Comparison of ENCODE assay signal across 28 cellular contexts in genomic region chr5:13653709-13654108, GRCh38.
"Had no signal": no experiment of that assay in that cellular context is flagged by ENCODE, and none has a peak within 500 bp of the region (broad histone marks: within the 10 kb centered on the region; RNA-seq: fewer than 3 reads in every experiment).

No MANE protein-coding gene starts in this region.

- H3K27ac ChIP-seq: coronary artery, esophagus squamous epithelium, gastrocnemius medialis, neutrophil, pancreas, right lobe of liver, suprapubic skin, thyroid gland, vagina had no signal

- H3K4me1 Mint-ChIP-seq: mesothelial cell of epicardium; naive B cell; neural crest cell; stimulated activated naive CD8-positive, alpha-beta T cell treated with anti-CD3 and anti-CD28 coated beads, Interleukin-15, amount 100 ng/mL, for 72 hours had no signal

- H3K9me3 ChIP-seq: gastrocnemius medialis, mucosa of descending colon, neutrophil, pancreas, right lobe of liver, suprapubic skin, thyroid gland, vagina had no signal

- H3K4me3 Mint-ChIP-seq: mesothelial cell of epicardium; naive B cell; natural killer cell treated with Interleukin-12 subunit alpha and Interleukin-12 subunit beta and Interleukin-15 and Interleukin-18, amount 100 ng/mL, for 72 hours; neural crest cell; stimulated activated naive CD8-positive, alpha-beta T cell treated with anti-CD3 and anti-CD28 coated beads, Interleukin-15, amount 100 ng/mL, for 72 hours had no signal

- H3K27me3 Mint-ChIP-seq: naive B cell; natural killer cell treated with Interleukin-12 subunit alpha and Interleukin-12 subunit beta and Interleukin-15 and Interleukin-18, amount 100 ng/mL, for 72 hours; stimulated activated naive CD8-positive, alpha-beta T cell treated with anti-CD3 and anti-CD28 coated beads, Interleukin-15, amount 100 ng/mL, for 72 hours had no signal

- H3K4me1 ChIP-seq: esophagus squamous epithelium, gastrocnemius medialis, pancreas, right lobe of liver, suprapubic skin, thyroid gland, vagina had no signal

- H3K27me3 ChIP-seq: esophagus squamous epithelium, gastrocnemius medialis, neutrophil, pancreas, right lobe of liver, suprapubic skin, thyroid gland, vagina had no signal

- DNase-seq: dermis blood vessel endothelial cell; effector memory CD4-positive, alpha-beta T cell; erythroblast; esophagus squamous epithelium; gastrocnemius medialis; head of caudate nucleus; kidney; mesenchymal stem cell; mucosa of descending colon; naive B cell; pancreas; right lobe of liver; small intestine; stimulated activated CD4-positive, alpha-beta T cell treated with anti-CD3 and anti-CD28 coated beads, Interleukin-15, amount 100 ng/mL, for 24 hours; stimulated activated CD4-positive, alpha-beta T cell treated with anti-CD3 and anti-CD28 coated beads, Interleukin-2, amount 100 ng/mL, for 48 hours; stimulated activated CD8-positive, alpha-beta memory T cell treated with anti-CD3 and anti-CD28 coated beads, Interleukin-4, amount 100 ng/mL, for 48 hours; stimulated activated naive CD4-positive, alpha-beta T cell; stimulated activated naive CD8-positive, alpha-beta T cell treated with anti-CD3 and anti-CD28 coated beads, Interleukin-15, amount 100 ng/mL, for 72 hours; thyroid gland; trophoblast cell had no signal

- H3K9me3 Mint-ChIP-seq: mesothelial cell of epicardium had no signal

- H3K27ac Mint-ChIP-seq: mesothelial cell of epicardium; naive B cell; natural killer cell treated with Interleukin-12 subunit alpha and Interleukin-12 subunit beta and Interleukin-15 and Interleukin-18, amount 100 ng/mL, for 72 hours; stimulated activated naive CD8-positive, alpha-beta T cell treated with anti-CD3 and anti-CD28 coated beads, Interleukin-15, amount 100 ng/mL, for 72 hours had no signal

- H3K36me3 Mint-ChIP-seq: mesothelial cell of epicardium; naive B cell; natural killer cell treated with Interleukin-12 subunit alpha and Interleukin-12 subunit beta and Interleukin-15 and Interleukin-18, amount 100 ng/mL, for 72 hours had no signal

- H3K36me3 ChIP-seq: esophagus squamous epithelium, gastrocnemius medialis, neutrophil, pancreas, right lobe of liver, suprapubic skin, thyroid gland, vagina had no signal

- H3K4me3 ChIP-seq: coronary artery, esophagus squamous epithelium, gastrocnemius medialis, lung, mucosa of descending colon, pancreas, right lobe of liver, suprapubic skin, thyroid gland, vagina had no signal
